ENCODE assay signal across 1 cellular context in the genomic region with DNA sequence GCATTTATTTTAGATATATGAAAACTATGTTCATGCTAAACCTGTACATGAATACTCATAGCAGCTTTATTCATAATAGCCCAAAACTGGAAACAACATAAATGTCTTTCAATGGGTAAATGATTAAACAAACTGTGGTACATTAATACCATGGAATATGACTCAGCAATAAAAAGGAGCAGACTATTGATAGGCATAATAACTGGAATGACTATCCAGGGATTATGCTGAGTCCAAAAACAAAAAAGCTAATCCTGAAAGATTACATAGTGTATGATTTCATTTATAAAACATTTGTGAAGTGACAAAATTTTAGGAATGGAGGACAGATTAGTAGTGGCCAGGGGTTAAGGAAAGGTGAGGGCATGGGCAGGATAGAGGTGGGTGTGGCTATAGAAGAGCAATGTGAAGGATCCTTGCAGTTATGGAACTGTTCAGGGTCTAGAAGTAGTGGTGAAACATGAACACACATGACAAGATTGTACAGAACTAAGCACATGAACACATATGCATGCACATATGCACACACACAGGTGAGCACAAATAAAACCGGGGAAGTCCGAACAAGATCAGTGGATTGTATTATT.
TF ChIP-seq lines count a peak whose summit lies in the region.

No MANE protein-coding gene starts in this region.

TF ChIP-seq in A549, 52 proteins besides CTCF, POLR2A, EP300 and RAD21 (continued from another document):
- TF ChIP-seq, protein P1, sequence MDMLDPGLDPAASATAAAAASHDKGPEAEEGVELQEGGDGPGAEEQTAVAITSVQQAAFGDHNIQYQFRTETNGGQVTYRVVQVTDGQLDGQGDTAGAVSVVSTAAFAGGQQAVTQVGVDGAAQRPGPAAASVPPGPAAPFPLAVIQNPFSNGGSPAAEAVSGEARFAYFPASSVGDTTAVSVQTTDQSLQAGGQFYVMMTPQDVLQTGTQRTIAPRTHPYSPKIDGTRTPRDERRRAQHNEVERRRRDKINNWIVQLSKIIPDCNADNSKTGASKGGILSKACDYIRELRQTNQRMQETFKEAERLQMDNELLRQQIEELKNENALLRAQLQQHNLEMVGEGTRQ (IDR thresholded peaks at IDR 0.05), result no peak
- TF ChIP-seq, protein P2, sequence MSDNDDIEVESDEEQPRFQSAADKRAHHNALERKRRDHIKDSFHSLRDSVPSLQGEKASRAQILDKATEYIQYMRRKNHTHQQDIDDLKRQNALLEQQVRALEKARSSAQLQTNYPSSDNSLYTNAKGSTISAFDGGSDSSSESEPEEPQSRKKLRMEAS (IDR thresholded peaks at IDR 0.05), result no peak
- TF ChIP-seq NPAS2 (CRISPR knock-in tag; IDR thresholded peaks at IDR 0.05; ENCODE audit: borderline replicate concordance) (no peak), NFE2L2 (conservative IDR thresholded peaks at IDR 0.05; ENCODE audit: low read length) (peak; percentile 95), FOSL2 (IDR thresholded peaks at IDR 0.05) (no peak), FOSL2 (CRISPR knock-in tag; IDR thresholded peaks at IDR 0.05) (peak; percentile 36; the same call in 1 of the 2 replicates), RFX5 (IDR thresholded peaks at IDR 0.05) (no peak), MAFK (IDR thresholded peaks at IDR 0.05; ENCODE audit: partially characterized antibody) (peak; percentile 98), ZNF302 (CRISPR knock-in tag; IDR thresholded peaks at IDR 0.05) (no peak), MYC (IDR thresholded peaks at IDR 0.05; ENCODE audit: borderline replicate concordance, low read length) (no peak), RARB (CRISPR knock-in tag; IDR thresholded peaks at IDR 0.05) (no peak), NR3C1 (IDR thresholded peaks at IDR 0.05) (no peak), SMC3 (IDR thresholded peaks at IDR 0.05) (no peak), BHLHE40 (IDR thresholded peaks at IDR 0.05; ENCODE audit: low read depth, low read length) (no peak), FOSB (CRISPR knock-in tag; IDR thresholded peaks at IDR 0.05) (no peak), TP53 (CRISPR knock-in tag; IDR thresholded peaks at IDR 0.05) (no peak), ZFP36 (IDR thresholded peaks at IDR 0.05; ENCODE audit: borderline replicate concordance, partially characterized antibody) (no peak), JUNB (IDR thresholded peaks at IDR 0.05) (no peak)
- TF ChIP-seq, protein P3, sequence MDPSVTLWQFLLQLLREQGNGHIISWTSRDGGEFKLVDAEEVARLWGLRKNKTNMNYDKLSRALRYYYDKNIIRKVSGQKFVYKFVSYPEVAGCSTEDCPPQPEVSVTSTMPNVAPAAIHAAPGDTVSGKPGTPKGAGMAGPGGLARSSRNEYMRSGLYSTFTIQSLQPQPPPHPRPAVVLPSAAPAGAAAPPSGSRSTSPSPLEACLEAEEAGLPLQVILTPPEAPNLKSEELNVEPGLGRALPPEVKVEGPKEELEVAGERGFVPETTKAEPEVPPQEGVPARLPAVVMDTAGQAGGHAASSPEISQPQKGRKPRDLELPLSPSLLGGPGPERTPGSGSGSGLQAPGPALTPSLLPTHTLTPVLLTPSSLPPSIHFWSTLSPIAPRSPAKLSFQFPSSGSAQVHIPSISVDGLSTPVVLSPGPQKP (IDR thresholded peaks at IDR 0.05; ENCODE audit: low read depth, low read length), result no peak
- TF ChIP-seq, protein P4, sequence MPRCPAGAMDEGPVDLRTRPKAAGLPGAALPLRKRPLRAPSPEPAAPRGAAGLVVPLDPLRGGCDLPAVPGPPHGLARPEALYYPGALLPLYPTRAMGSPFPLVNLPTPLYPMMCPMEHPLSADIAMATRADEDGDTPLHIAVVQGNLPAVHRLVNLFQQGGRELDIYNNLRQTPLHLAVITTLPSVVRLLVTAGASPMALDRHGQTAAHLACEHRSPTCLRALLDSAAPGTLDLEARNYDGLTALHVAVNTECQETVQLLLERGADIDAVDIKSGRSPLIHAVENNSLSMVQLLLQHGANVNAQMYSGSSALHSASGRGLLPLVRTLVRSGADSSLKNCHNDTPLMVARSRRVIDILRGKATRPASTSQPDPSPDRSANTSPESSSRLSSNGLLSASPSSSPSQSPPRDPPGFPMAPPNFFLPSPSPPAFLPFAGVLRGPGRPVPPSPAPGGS (IDR thresholded peaks at IDR 0.05), result no peak
